ENCODE assay signal across 8 cellular contexts in the genomic region with DNA sequence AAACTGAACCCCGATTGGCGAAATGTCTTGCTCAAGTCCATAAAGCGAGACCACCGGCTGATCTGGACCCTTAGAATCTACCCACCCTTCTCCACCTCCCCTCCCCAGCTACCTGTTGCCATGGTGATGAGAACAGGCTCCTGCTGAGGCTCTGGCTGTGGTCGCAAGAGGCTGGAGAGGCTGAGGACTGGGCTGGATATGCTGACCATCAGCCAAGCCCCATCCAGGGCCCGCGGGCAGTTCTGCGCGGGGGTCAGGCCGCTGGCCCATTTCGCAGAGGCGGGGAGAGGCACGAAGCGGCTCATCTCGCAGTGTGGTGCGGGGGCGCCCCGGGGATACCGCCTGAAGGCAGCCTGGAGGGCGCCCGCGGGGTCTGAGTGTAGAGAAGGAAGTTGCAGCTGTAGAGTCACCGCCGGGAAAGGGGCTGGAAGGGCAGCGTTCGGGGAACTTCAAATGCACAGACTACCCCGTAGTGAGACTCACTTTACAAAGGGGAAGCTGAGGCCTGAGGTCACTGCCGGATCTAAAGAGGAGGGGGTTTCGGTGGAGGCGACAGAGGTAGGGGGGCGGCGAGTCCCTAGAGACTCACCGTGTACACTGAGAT. TPM values are rescaled to one million over a fixed set of nuclear protein-coding genes. Genes with fewer than 3 reads are reported as not detected.
DNase-seq lines count a peak whose midpoint lies in the region; ATAC-seq and TF ChIP-seq lines count a peak whose summit lies in the region.

No MANE protein-coding gene starts in this region.

- H3F3A ChIP-seq in DOHH2 (ENCODE audit: control insufficient read depth, insufficient read depth) (peaks cover 9% of the 10 kb centered on the region), PC-9 (ENCODE audit: insufficient read depth, low read depth) (peaks cover 29% of the 10 kb centered on the region)

- TF ChIP-seq POLR2A in adrenal gland (IDR thresholded peaks at IDR 0.05) (no peak), prostate gland (IDR thresholded peaks at IDR 0.05) (no peak)

- TF ChIP-seq CTCF in DOHH2 (IDR thresholded peaks at IDR 0.05; ENCODE audit: low read depth, low read length, poor library complexity, severe bottlenecking), result peak; percentile 40
- TF ChIP-seq CTCF in PC-9 (conservative IDR thresholded peaks at IDR 0.05), result no peak
- no peak for TF ChIP-seq CTCF in adrenal gland (IDR thresholded peaks at IDR 0.05)
- TF ChIP-seq CTCF in prostate gland (IDR thresholded peaks at IDR 0.05), result no peak
- TF ChIP-seq CTCF in omental fat pad (IDR thresholded peaks at IDR 0.05), result no peak

- intact Hi-C loops in PC-9 (cut with micrococcal nuclease; ENCODE audit: unreplicated experiment) (loop anchor here (2.0 to 10.0 kb wide), 3 partner anchors 14 to 346 kb away; a partner anchor contains a TSS), adrenal gland (cut with DNase I) (no loop called here), left cardiac atrium (cut with DNase I) (no loop called here), prostate gland (cut with DNase I) (no loop called here)

- H3K27ac ChIP-seq in DOHH2 (ENCODE audit: low read depth, low read length) (peak overlapping the region; percentile 93), PC-9 (peak overlapping the region; percentile 72), adrenal gland (peak overlapping the region; percentile 80 to 99 (median 95)), prostate gland (peak overlapping the region; percentile 96 to 99)

- H3K4me3 ChIP-seq in DOHH2 (ENCODE audit: low read length), result peak overlapping the region; percentile 95
- peak overlapping the region; percentile 81 for H3K4me3 ChIP-seq in PC-9
- H3K4me3 ChIP-seq in adrenal gland, result peak overlapping the region; percentile 57 to 99 (median 96)
- H3K4me3 ChIP-seq in prostate gland, result peak overlapping the region; percentile 72 to 87

- DNase-seq in PC-9, result peak in 1 of 2 experiments; percentile 28
- DNase-seq in adrenal gland, result peak; percentile 48 to 76 (median 57)
- DNase-seq in left cardiac atrium, result peak; percentile 66
- DNase-seq in prostate gland (ENCODE audit: low spot score), result no peak
- DNase-seq in omental fat pad (ENCODE audit: low spot score), result no peak

- ATAC-seq in HG03139 (IDR thresholded peaks at IDR 0.05; ENCODE audit: unreplicated experiment) (peak; percentile 6), left cardiac atrium (peak; percentile 2 to 6), HG02938 (IDR thresholded peaks at IDR 0.05; ENCODE audit: unreplicated experiment) (no peak), omental fat pad (ENCODE audit: low FRiP score) (no peak)

- H3K79me2 ChIP-seq in DOHH2 (ENCODE audit: control insufficient read depth, low read length) (peaks cover 62% of the 10 kb centered on the region), PC-9 (ENCODE audit: low read depth) (peaks cover 42% of the 10 kb centered on the region)

- H3K27me3 ChIP-seq in DOHH2 (ENCODE audit: control insufficient read depth, low read length) (no peaks in the 10 kb centered on the region), PC-9 (ENCODE audit: insufficient read depth, low read depth) (no peaks in the 10 kb centered on the region), adrenal gland (no peaks in the 10 kb centered on the region), prostate gland (replicated peaks; ENCODE audit: insufficient read depth) (no peaks in the 10 kb centered on the region)

- H3K36me3 ChIP-seq in DOHH2 (ENCODE audit: control insufficient read depth, low read length) (peaks cover 53% of the 10 kb centered on the region), PC-9 (ENCODE audit: low read depth) (no peaks in the 10 kb centered on the region), adrenal gland (replicated peaks in 1 of 2) (peaks cover 0 to 21% of the 10 kb centered on the region in 2 donors), prostate gland (no peaks in the 10 kb centered on the region)

- 0 to 1% (median 1%) methylated on average over 17 to 33 of the region's 33 CpGs for WGBS in adrenal gland, 4 donors
- under 1% methylated on average over 33 of the region's 33 CpGs for WGBS in prostate gland

- H3K9me2 ChIP-seq in DOHH2 (replicated peaks; ENCODE audit: control insufficient read depth, low read length) (no peaks in the 10 kb centered on the region), PC-9 (ENCODE audit: insufficient read depth) (no peaks in the 10 kb centered on the region)

- CTCF ChIA-PET in PC-9 (lab: Charles Lee), result interaction anchor here (0.6 to 1.5 kb wide), 2 partner anchors 14 to 575 kb away, joined by 4 to 7 read pairs; no protein-coding TSS in a partner anchor

- peak overlapping the region; percentile 81 for H2AFZ ChIP-seq in PC-9

- H3K9me3 ChIP-seq in DOHH2 (ENCODE audit: control insufficient read depth, insufficient read depth, low read length), result no peaks in the 10 kb centered on the region
- H3K9me3 ChIP-seq in PC-9 (ENCODE audit: insufficient read depth, low read depth), result no peaks in the 10 kb centered on the region
- H3K9me3 ChIP-seq in adrenal gland (replicated peaks in 1 of 3), result no peaks in the 10 kb centered on the region
- H3K9me3 ChIP-seq in prostate gland, result no peaks in the 10 kb centered on the region

- H3K4me1 ChIP-seq in DOHH2 (ENCODE audit: control insufficient read depth, low read length) (peaks cover 32% of the 10 kb centered on the region), PC-9 (replicated peaks; ENCODE audit: insufficient read depth) (peaks cover 20% of the 10 kb centered on the region), adrenal gland (replicated peaks in 1 of 2) (peaks cover 29 to 48% of the 10 kb centered on the region in 2 donors), prostate gland (replicated peaks) (peaks cover 3% of the 10 kb centered on the region)

- POLR2A ChIA-PET in PC-9 (lab: Charles Lee; ENCODE audit: unreplicated experiment), result interaction anchor here (0.6 to 1.2 kb wide), 2 partner anchors 14 to 931 kb away, joined by 4 to 6 read pairs; no protein-coding TSS in a partner anchor

- H4K20me1 ChIP-seq in DOHH2 (ENCODE audit: control insufficient read depth, insufficient read depth, low read depth, low read length) (peaks cover 6% of the 10 kb centered on the region; the same call in 1 of the 2 replicates), PC-9 (ENCODE audit: insufficient read depth) (peaks cover 6% of the 10 kb centered on the region; the same call in 1 of the 2 replicates)

- TSS peak; percentile 76 for BruUV-seq in PC-9 (replicated peaks; lab: Mats Ljungman, UMichigan)

- peak overlapping the region; percentile 91 for H3K4me2 ChIP-seq in DOHH2 (ENCODE audit: low read length)
- H3K4me2 ChIP-seq in PC-9, result peak overlapping the region; percentile 89

RNA-seq across cellular contexts. Expression of a gene that starts 0.7 kb away (rescaled TPM):
- 156 and 194 TPM in 2 replicates for total RNA-seq in PC-9 (2021)
- total RNA-seq in adrenal gland, result 100 to 1,000 TPM; 112 to 322 (median 218) TPM
- polyA plus RNA-seq in adrenal gland, result 100 to 1,000 TPM in 2 of 3 donors, 10 to 100 TPM in 1; 38.7 to 163 (median 107) TPM
- total RNA-seq in left cardiac atrium, result 10 to 100 TPM; 74.0 to 80.9 TPM
- total RNA-seq in prostate gland, result 100 to 1,000 TPM; 190 to 192 TPM
- 10 to 100 TPM; 50.2 to 90.5 (median 69.1) TPM for total RNA-seq in omental fat pad

RNA-seq across cellular contexts. Expression of a gene that starts 4.3 kb away (rescaled TPM):
- total RNA-seq in PC-9 (2021), result 16.5 and 20.8 TPM in 2 replicates
- 10 to 100 TPM; 18.8 to 40.3 (median 24.8) TPM for total RNA-seq in adrenal gland
- 10 to 100 TPM; 13.0 to 17.9 (median 15.4) TPM for polyA plus RNA-seq in adrenal gland
- total RNA-seq in left cardiac atrium, result 10 to 100 TPM; 14.1 to 15.7 TPM
- 10 to 100 TPM; 25.1 to 27.5 TPM for total RNA-seq in prostate gland
- total RNA-seq in omental fat pad, result 10 to 100 TPM; 10.7 to 15.3 (median 11.6) TPM

RNA-seq across cellular contexts. Expression of a gene that starts 9.6 kb away (rescaled TPM):
- total RNA-seq in PC-9 (2021) (60.1 and 61.6 TPM in 2 replicates), adrenal gland (100 to 1,000 TPM in 1 of 8 donors, 10 to 100 TPM in 7; 36.7 to 106 (median 44.8) TPM), left cardiac atrium (10 to 100 TPM; 16.2 to 22.5 TPM), prostate gland (10 to 100 TPM; 52.8 to 75.1 TPM), omental fat pad (10 to 100 TPM; 33.4 to 65.2 (median 42.5) TPM)
- polyA plus RNA-seq in adrenal gland, result 10 to 100 TPM; 45.8 to 81.8 (median 49.8) TPM

RNA-seq across cellular contexts. Expression of a gene that starts 14.5 kb away (rescaled TPM):
- total RNA-seq in PC-9 (2021) (99.3 and 102 TPM in 2 replicates), adrenal gland (100 to 1,000 TPM in 1 of 8 donors, 10 to 100 TPM in 7; 51.3 to 177 (median 85.4) TPM), left cardiac atrium (10 to 100 TPM; 48.5 to 54.3 TPM), prostate gland (100 to 1,000 TPM in 1 of 2 donors, 10 to 100 TPM in 1; 98.7 to 107 TPM), omental fat pad (10 to 100 TPM; 28.7 to 81.2 (median 41.7) TPM)
- 100 to 1,000 TPM in 2 of 3 donors, 10 to 100 TPM in 1; 36.4 to 224 (median 147) TPM for polyA plus RNA-seq in adrenal gland

RNA-seq across cellular contexts. Expression of a gene that starts 23.8 kb away (rescaled TPM):
- total RNA-seq in PC-9 (2021) (51.5 and 57.2 TPM in 2 replicates), adrenal gland (100 to 1,000 TPM in 1 of 8 donors, 10 to 100 TPM in 6, 1 to 10 TPM in 1; 6.8 to 137 (median 45.7) TPM), left cardiac atrium (10 to 100 TPM; 43.9 to 47.5 TPM), prostate gland (10 to 100 TPM; 24.1 to 59.7 TPM), omental fat pad (10 to 100 TPM; 16.0 to 30.8 (median 23.1) TPM)
- polyA plus RNA-seq in adrenal gland, result 100 to 1,000 TPM; 180 to 830 (median 713) TPM

Comparison
In these comparisons a context has a peak if more than half of its experiments do, and no peak if none do; other contexts are left out.
1. ATAC-seq: peak in HG03139 (single experiment) and left cardiac atrium (2 of 2); none in HG02938 (single experiment) and omental fat pad (single experiment).
2. DNase-seq: peak in adrenal gland (7 of 7) and left cardiac atrium (single experiment); none in prostate gland (single experiment) and omental fat pad (single experiment).
3. Peak in every context shown above with its lines, with median percentiles within 50 percentile points of each other: H3K27ac ChIP-seq and H3K4me3 ChIP-seq.